Comparison of ENCODE assay signal across 37 cellular contexts in genomic region chr3:76726034-76726433, GRCh38.
"Had no signal": no experiment of that assay in that cellular context is flagged by ENCODE, and none has a peak within 500 bp of the region (broad histone marks: within the 10 kb centered on the region; RNA-seq: fewer than 3 reads in every experiment).

No MANE protein-coding gene starts in this region.

- H3K27me3 Mint-ChIP-seq: activated naive CD4-positive, alpha-beta T cell treated with anti-CD3 and anti-CD28 coated beads, Interleukin-2, amount 10 ng/mL, durations not matched to agents 7 days and 5 days; activated naive CD4-positive, alpha-beta T cell treated with anti-CD3 and anti-CD28 coated beads, Interleukin-2, amount 50 U/mL, for 24 hours; activated naive CD8-positive, alpha-beta T cell; activated naive CD8-positive, alpha-beta T cell treated with anti-CD3 and anti-CD28 coated beads for 36 hours; activated naive CD8-positive, alpha-beta T cell treated with anti-CD3 and anti-CD28 coated beads, Interleukin-2, amount 10 ng/mL, durations not matched to agents 7 days and 5 days; activated naive CD8-positive, alpha-beta T cell treated with anti-CD3 and anti-CD28 coated beads, Interleukin-2, amount 50 U/mL, for 24 hours; activated T-cell treated with anti-CD3 and anti-CD28 coated beads, Interleukin-2, amount 50 U/mL, for 24 hours; activated T-helper 17 cell treated with anti-CD3 and anti-CD28 coated beads, Interleukin-2, amount 50 U/mL, for 72 hours; brain; central memory CD8-positive, alpha-beta T cell had no signal

- H3K36me3 ChIP-seq: adrenal gland, ascending aorta, brain microvascular endothelial cell, breast epithelium, cardiac muscle cell had no signal

- H3K27me3 ChIP-seq: adrenal gland, ascending aorta, body of pancreas, brain microvascular endothelial cell, breast epithelium, cardiac muscle cell had no signal

- DNase-seq: activated effector memory CD4-positive, alpha-beta T cell treated with anti-CD3 and anti-CD28 coated beads, Interleukin-2, amount 50 U/mL, for 16 hours; activated effector memory CD4-positive, alpha-beta T cell treated with Interleukin-2 at 50 U/mL for 16 hours; activated gamma-delta T cell; activated gamma-delta T cell treated with Interleukin-2 at 50 U/mL for 16 hours; activated naive CD4-positive, alpha-beta T cell; activated naive CD4-positive, alpha-beta T cell treated with anti-CD3 and anti-CD28 coated beads for 36 hours; activated naive CD4-positive, alpha-beta T cell treated with anti-CD3 and anti-CD28 coated beads, Interleukin-2, amount 10 ng/mL, durations not matched to agents 7 days and 5 days; activated naive CD4-positive, alpha-beta T cell treated with anti-CD3 and anti-CD28 coated beads, Interleukin-2, amount 50 U/mL, for 16 hours; activated naive CD4-positive, alpha-beta T cell treated with Interleukin-2 at 50 U/mL for 16 hours; activated naive CD8-positive, alpha-beta T cell treated with anti-CD3 and anti-CD28 coated beads for 36 hours; activated naive CD8-positive, alpha-beta T cell treated with anti-CD3 and anti-CD28 coated beads, Interleukin-2, amount 10 ng/mL, durations not matched to agents 7 days and 5 days; activated naive CD8-positive, alpha-beta T cell treated with anti-CD3 and anti-CD28 coated beads, Interleukin-2, amount 50 U/mL, for 24 hours; activated T-cell treated with anti-CD3 and anti-CD28 coated beads, Interleukin-2, amount 50 U/mL, for 24 hours; activated T-cell treated with anti-CD3 and anti-CD28 coated beads, Interleukin-2, amount 50 U/mL, for 4 hours; activated T-cell treated with anti-CD3 and anti-CD28 coated beads, Interleukin-2, amount 50 U/mL, for 48 hours; activated T-cell treated with anti-CD3 and anti-CD28 coated beads, Interleukin-2, amount 50 U/mL, for 72 hours; adrenal gland; amniotic stem cell; amygdala; anterior cingulate cortex; aorta; body of pancreas; brain microvascular endothelial cell; caudate nucleus; central memory CD4-positive, alpha-beta T cell; cerebellar nuclear complex had no signal

- H3K36me3 Mint-ChIP-seq: activated naive CD4-positive, alpha-beta T cell treated with anti-CD3 and anti-CD28 coated beads, Interleukin-2, amount 10 ng/mL, durations not matched to agents 7 days and 5 days; activated naive CD4-positive, alpha-beta T cell treated with anti-CD3 and anti-CD28 coated beads, Interleukin-2, amount 50 U/mL, for 24 hours; activated naive CD4-positive, alpha-beta T cell treated with anti-CD3 and anti-CD28 coated beads, Interleukin-2, amount 50 U/mL, for 72 hours; activated naive CD8-positive, alpha-beta T cell; activated naive CD8-positive, alpha-beta T cell treated with anti-CD3 and anti-CD28 coated beads for 36 hours; activated naive CD8-positive, alpha-beta T cell treated with anti-CD3 and anti-CD28 coated beads, Interleukin-2, amount 10 ng/mL, durations not matched to agents 7 days and 5 days; brain had no signal

- H3K4me3 ChIP-seq: adrenal gland, ascending aorta, body of pancreas, breast epithelium, cardiac muscle cell had no signal

- H3K9me3 Mint-ChIP-seq: activated naive CD4-positive, alpha-beta T cell treated with anti-CD3 and anti-CD28 coated beads, Interleukin-2, amount 50 U/mL, for 24 hours; brain had no signal

- ATAC-seq: activated naive CD4-positive, alpha-beta T cell treated with anti-CD3 and anti-CD28 coated beads, Interleukin-2, amount 50 U/mL, for 72 hours; activated naive CD8-positive, alpha-beta T cell treated with anti-CD3 and anti-CD28 coated beads, Interleukin-2, amount 50 U/mL, for 24 hours; activated T-cell treated with anti-CD3 and anti-CD28 coated beads, Interleukin-2, amount 50 U/mL, for 4 hours; activated T-cell treated with anti-CD3 and anti-CD28 coated beads, Interleukin-2, amount 50 U/mL, for 72 hours; activated T-helper 17 cell treated with anti-CD3 and anti-CD28 coated beads, Interleukin-2, amount 50 U/mL, for 72 hours; body of pancreas had no signal

- H3K27ac ChIP-seq: adrenal gland, ascending aorta, body of pancreas, brain microvascular endothelial cell, breast epithelium, cardiac muscle cell had no signal

- H3K4me3 Mint-ChIP-seq: activated naive CD4-positive, alpha-beta T cell treated with anti-CD3 and anti-CD28 coated beads for 36 hours; activated naive CD4-positive, alpha-beta T cell treated with anti-CD3 and anti-CD28 coated beads, Interleukin-2, amount 10 ng/mL, durations not matched to agents 7 days and 5 days; activated naive CD4-positive, alpha-beta T cell treated with anti-CD3 and anti-CD28 coated beads, Interleukin-2, amount 50 U/mL, for 24 hours; activated naive CD8-positive, alpha-beta T cell; activated naive CD8-positive, alpha-beta T cell treated with anti-CD3 and anti-CD28 coated beads for 36 hours; activated naive CD8-positive, alpha-beta T cell treated with anti-CD3 and anti-CD28 coated beads, Interleukin-2, amount 10 ng/mL, durations not matched to agents 7 days and 5 days; activated naive CD8-positive, alpha-beta T cell treated with anti-CD3 and anti-CD28 coated beads, Interleukin-2, amount 50 U/mL, for 24 hours; activated T-cell treated with anti-CD3 and anti-CD28 coated beads, Interleukin-2, amount 50 U/mL, for 24 hours; activated T-cell treated with anti-CD3 and anti-CD28 coated beads, Interleukin-2, amount 50 U/mL, for 4 hours; activated T-cell treated with anti-CD3 and anti-CD28 coated beads, Interleukin-2, amount 50 U/mL, for 72 hours; activated T-helper 1 cell treated with anti-CD3 and anti-CD28 coated beads, Interleukin-12 subunit alpha, Interleukin-12 subunit beta, Interleukin-2, Interleukin-4 antibody, amounts not matched to agents 30 ng/mL and 10 ng/mL and 1 ng/mL, durations not matched to agents 14 hours and 24 hours and 36 hours; activated T-helper 17 cell treated with anti-CD3 and anti-CD28 coated beads, Interleukin-2, amount 50 U/mL, for 72 hours; brain; central memory CD8-positive, alpha-beta T cell had no signal

- H3K4me1 ChIP-seq: adrenal gland, ascending aorta, breast epithelium had no signal

- H3K4me1 Mint-ChIP-seq: activated naive CD4-positive, alpha-beta T cell treated with anti-CD3 and anti-CD28 coated beads, Interleukin-2, amount 10 ng/mL, durations not matched to agents 7 days and 5 days; activated naive CD4-positive, alpha-beta T cell treated with anti-CD3 and anti-CD28 coated beads, Interleukin-2, amount 50 U/mL, for 24 hours; activated naive CD8-positive, alpha-beta T cell treated with anti-CD3 and anti-CD28 coated beads for 36 hours; activated naive CD8-positive, alpha-beta T cell treated with anti-CD3 and anti-CD28 coated beads, Interleukin-2, amount 10 ng/mL, durations not matched to agents 7 days and 5 days; activated naive CD8-positive, alpha-beta T cell treated with anti-CD3 and anti-CD28 coated beads, Interleukin-2, amount 50 U/mL, for 24 hours; activated T-helper 17 cell treated with anti-CD3 and anti-CD28 coated beads, Interleukin-2, amount 50 U/mL, for 72 hours; central memory CD8-positive, alpha-beta T cell had no signal

- H3K27ac Mint-ChIP-seq: activated naive CD4-positive, alpha-beta T cell treated with anti-CD3 and anti-CD28 coated beads for 36 hours; activated naive CD4-positive, alpha-beta T cell treated with anti-CD3 and anti-CD28 coated beads, Interleukin-2, amount 10 ng/mL, durations not matched to agents 7 days and 5 days; activated naive CD4-positive, alpha-beta T cell treated with anti-CD3 and anti-CD28 coated beads, Interleukin-2, amount 50 U/mL, for 24 hours; activated naive CD4-positive, alpha-beta T cell treated with anti-CD3 and anti-CD28 coated beads, Interleukin-2, amount 50 U/mL, for 72 hours; activated naive CD8-positive, alpha-beta T cell; activated naive CD8-positive, alpha-beta T cell treated with anti-CD3 and anti-CD28 coated beads for 36 hours; activated naive CD8-positive, alpha-beta T cell treated with anti-CD3 and anti-CD28 coated beads, Interleukin-2, amount 10 ng/mL, durations not matched to agents 7 days and 5 days; activated naive CD8-positive, alpha-beta T cell treated with anti-CD3 and anti-CD28 coated beads, Interleukin-2, amount 50 U/mL, for 24 hours; activated T-cell treated with anti-CD3 and anti-CD28 coated beads, Interleukin-2, amount 50 U/mL, for 24 hours; activated T-cell treated with anti-CD3 and anti-CD28 coated beads, Interleukin-2, amount 50 U/mL, for 72 hours; activated T-helper 1 cell treated with anti-CD3 and anti-CD28 coated beads, Interleukin-12 subunit alpha, Interleukin-12 subunit beta, Interleukin-2, Interleukin-4 antibody, amounts not matched to agents 30 ng/mL and 10 ng/mL and 1 ng/mL, durations not matched to agents 14 hours and 24 hours and 36 hours; activated T-helper 17 cell treated with anti-CD3 and anti-CD28 coated beads, Interleukin-2, amount 50 U/mL, for 72 hours; activated T-helper 2 cell treated with anti-CD3 and anti-CD28 coated beads, Interferon-gamma antibody, Interleukin-2, Interleukin-4, amounts not matched to agents 10 μg/mL and 5 μg/mL and 100 μg/mL, durations not matched to agents 14 hours and 24 hours and 36 hours; brain had no signal

- H3K9me3 ChIP-seq: adrenal gland, ascending aorta, body of pancreas, breast epithelium had no signal
